In genomic region chr20:54290636-54291035, GRCh38 we compare ENCODE assay signal across 27 cellular contexts.
"Had no signal": no experiment of that assay in that cellular context is flagged by ENCODE, and none has a peak within 500 bp of the region (broad histone marks: within the 10 kb centered on the region; RNA-seq: fewer than 3 reads in every experiment).

No MANE protein-coding gene starts in this region.

- DNase-seq: activated CD4-positive, alpha-beta T cell treated with anti-CD3 and anti-CD28 coated beads, Interleukin-2, amount 50 U/mL, for 1 hour; activated CD4-positive, CD25-positive, alpha-beta regulatory T cell treated with anti-CD3 and anti-CD28 coated beads, Interleukin-2, amount 50 U/mL, for 72 hours; activated effector memory CD4-positive, alpha-beta T cell treated with Interleukin-2 at 50 U/mL for 16 hours; activated naive CD4-positive, alpha-beta T cell treated with anti-CD3 and anti-CD28 coated beads for 36 hours; activated naive CD8-positive, alpha-beta T cell treated with anti-CD3 and anti-CD28 coated beads for 36 hours; activated T-cell treated with anti-CD3 and anti-CD28 coated beads for 4 hours; activated T-cell treated with anti-CD3 and anti-CD28 coated beads, Interleukin-2, amount 50 U/mL, for 72 hours; adrenal gland; aorta; body of pancreas; effector memory CD8-positive, alpha-beta T cell; erythroblast; gastrocnemius medialis; islet precursor cell; left ventricle myocardium inferior; mucosa of descending colon; right lobe of liver; stimulated activated CD4-positive, alpha-beta T cell treated with anti-CD3 and anti-CD28 coated beads, Interleukin-4, amount 100 ng/mL, for 1 hour; stimulated activated naive CD8-positive, alpha-beta T cell treated with anti-CD3 and anti-CD28 coated beads, Interleukin-15, Interleukin-2, amounts not matched to agents 100 U/mL and 50 U/mL, for 24 hours; testis; transverse colon; WERI-Rb-1 had no signal

- H3K4me3 ChIP-seq: adrenal gland, body of pancreas, coronary artery, gastrocnemius medialis, hepatocyte, left ventricle myocardium inferior, mucosa of descending colon, right lobe of liver, testis, transverse colon had no signal

- H3K4me2 ChIP-seq: hepatocyte had no signal

- H3K36me3 Mint-ChIP-seq: natural killer cell treated with Interleukin-12 subunit alpha and Interleukin-12 subunit beta and Interleukin-15 and Interleukin-18, amount 100 ng/mL, for 72 hours had no signal

- H3K27ac Mint-ChIP-seq: activated naive CD4-positive, alpha-beta T cell treated with anti-CD3 and anti-CD28 coated beads for 36 hours; activated naive CD8-positive, alpha-beta T cell treated with anti-CD3 and anti-CD28 coated beads for 36 hours; effector memory CD8-positive, alpha-beta T cell; natural killer cell treated with Interleukin-12 subunit alpha and Interleukin-12 subunit beta and Interleukin-15 and Interleukin-18, amount 100 ng/mL, for 72 hours; progenitor cell of endocrine pancreas; T-helper 2 cell treated with Interferon-gamma antibody and Interleukin-4, amounts not matched to agents 5 μg/mL and 100 μg/mL, for 36 hours had no signal

- H3K36me3 ChIP-seq: adrenal gland, gastrocnemius medialis, left ventricle myocardium inferior, right lobe of liver, transverse colon, WERI-Rb-1 had no signal

- H3K9me3 ChIP-seq: adrenal gland, body of pancreas, gastrocnemius medialis, left ventricle myocardium inferior, mucosa of descending colon, right lobe of liver, testis, transverse colon had no signal

- H3K27me3 Mint-ChIP-seq: progenitor cell of endocrine pancreas had no signal

- H3K27me3 ChIP-seq: adrenal gland, body of pancreas, gastrocnemius medialis, hepatocyte, right lobe of liver, testis, transverse colon had no signal

- H3K9me3 Mint-ChIP-seq: natural killer cell treated with Interleukin-12 subunit alpha and Interleukin-12 subunit beta and Interleukin-15 and Interleukin-18, amount 100 ng/mL, for 72 hours; T-helper 2 cell treated with Interferon-gamma antibody and Interleukin-4, amounts not matched to agents 5 μg/mL and 100 μg/mL, for 36 hours had no signal

- H3K27ac ChIP-seq: adrenal gland, body of pancreas, coronary artery, gastrocnemius medialis, hepatocyte, left ventricle myocardium inferior, right lobe of liver, testis, transverse colon, WERI-Rb-1 had no signal

- H3K79me2 ChIP-seq: hepatocyte had no signal

- H2AFZ ChIP-seq: hepatocyte had no signal

- ATAC-seq: activated T-cell treated with anti-CD3 and anti-CD28 coated beads, Interleukin-2, amount 50 U/mL, for 72 hours; body of pancreas; effector memory CD8-positive, alpha-beta T cell; gastrocnemius medialis; mucosa of descending colon; natural killer cell treated with Interleukin-12 subunit alpha and Interleukin-12 subunit beta and Interleukin-15 and Interleukin-18, amount 100 ng/mL, for 72 hours; right lobe of liver had no signal

- H3K4me1 ChIP-seq: adrenal gland, gastrocnemius medialis, right lobe of liver, testis, transverse colon had no signal

- H3K4me3 Mint-ChIP-seq: activated naive CD4-positive, alpha-beta T cell treated with anti-CD3 and anti-CD28 coated beads for 36 hours; activated naive CD8-positive, alpha-beta T cell treated with anti-CD3 and anti-CD28 coated beads for 36 hours; activated T-cell treated with anti-CD3 and anti-CD28 coated beads, Interleukin-2, amount 50 U/mL, for 72 hours; effector memory CD8-positive, alpha-beta T cell; natural killer cell treated with Interleukin-12 subunit alpha and Interleukin-12 subunit beta and Interleukin-15 and Interleukin-18, amount 100 ng/mL, for 72 hours; T-helper 2 cell treated with Interferon-gamma antibody and Interleukin-4, amounts not matched to agents 5 μg/mL and 100 μg/mL, for 36 hours had no signal
